ENCODE assay signal across 9 cellular contexts in the genomic region with DNA sequence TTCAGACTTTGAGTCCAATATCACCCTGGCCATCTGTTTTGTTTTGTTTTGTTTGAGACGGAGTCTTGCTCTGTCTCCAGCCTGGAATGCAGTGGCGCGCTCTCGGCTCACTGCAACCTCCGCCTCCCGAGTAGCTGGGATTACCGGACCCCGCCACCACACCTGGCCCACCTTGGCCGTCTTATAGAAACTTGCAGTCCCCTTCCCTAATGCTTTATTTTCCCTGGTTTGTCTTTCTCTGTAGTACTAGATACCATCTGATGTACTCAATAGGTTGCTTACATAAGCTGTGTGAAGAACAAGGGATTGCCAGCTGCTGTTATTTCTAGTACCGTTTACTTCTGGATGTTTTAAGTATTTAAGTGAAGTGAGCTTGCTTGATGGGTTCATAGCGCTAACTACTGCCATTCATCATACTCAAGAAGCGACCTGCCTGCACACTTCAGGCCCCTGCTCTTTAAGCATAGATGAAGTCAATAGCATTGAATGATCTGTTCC. TPM values are rescaled to one million over a fixed set of nuclear protein-coding genes. Genes with fewer than 3 reads are reported as not detected.
A peak's percentile ranks its signal among the peaks of the same experiment; 100 is the strongest.
DNase-seq lines count a peak whose midpoint lies in the region; ATAC-seq and TF ChIP-seq lines count a peak whose summit lies in the region.
"Had no signal": no experiment of that assay in that cellular context is flagged by ENCODE, and none has a peak within 500 bp of the region (broad histone marks: within the 10 kb centered on the region; RNA-seq: fewer than 3 reads in every experiment).

No MANE protein-coding gene starts in this region.

- no peak overlapping the region for H2AK5ac ChIP-seq in trophoblast cell (ENCODE audit: low read length)

- no peak overlapping the region for H3K9ac ChIP-seq in trophoblast cell (ENCODE audit: low read length)

- no peak for ATAC-seq in HG03196 (IDR thresholded peaks at IDR 0.05; ENCODE audit: unreplicated experiment)

- H3K4me3 ChIP-seq in GM12864 (ENCODE audit: low read depth, low read length), result peak overlapping the region; percentile 79
- peak overlapping the region; percentile 86 for H3K4me3 ChIP-seq in SJCRH30
- H3K4me3 ChIP-seq in esophagus muscularis mucosa, result peak overlapping the region; percentile 68 to 86 (median 80)
- peak overlapping the region; percentile 65 for H3K4me3 ChIP-seq in trophoblast cell (ENCODE audit: low read depth, low read length)

- H3K79me2 ChIP-seq in trophoblast cell (ENCODE audit: control insufficient read depth, insufficient read depth, low read length, poor library complexity), result peaks cover 15% of the 10 kb centered on the region

- H3K23ac ChIP-seq in trophoblast cell (ENCODE audit: low read length), result no peak overlapping the region

- no peak overlapping the region for H2BK120ac ChIP-seq in trophoblast cell (ENCODE audit: insufficient read depth, low read length, poor library complexity)

- 32% methylated on average over 12 of the region's 12 CpGs for WGBS in esophagus muscularis mucosa
- no CpG with 5 or more reads among the region's 12 CpGs for WGBS in trophoblast cell (ENCODE audit: extremely low coverage, insufficient coverage, insufficient read length)

- DNase-seq in GM12864 (ENCODE audit: low read depth) (no peak), SJCRH30 (no peak), esophagus muscularis mucosa (ENCODE audit: extremely low spot score) (no peak), trophoblast cell (no peak), globus pallidus (ENCODE audit: low spot score) (no peak), NCI-H345 (lab: John Stamatoyannopoulos, UW) (no peak), NOMO-1 treated with dmso at 0.1 percent for 144 hours (lab: John Stamatoyannopoulos, UW; ENCODE audit: unreplicated experiment) (no peak)
- DNase-seq: NCI-H1930 had no signal

- no peak overlapping the region for H2BK12ac ChIP-seq in trophoblast cell (ENCODE audit: low read length)

- H3K79me1 ChIP-seq in trophoblast cell (ENCODE audit: low read length), result peaks cover 11% of the 10 kb centered on the region

- TF ChIP-seq CTCF in GM12864 (IDR thresholded peaks at IDR 0.05; ENCODE audit: low read depth, low read length, missing control alignments), result no peak
- no peak for TF ChIP-seq CTCF in esophagus muscularis mucosa (IDR thresholded peaks at IDR 0.05)

- H2BK5ac ChIP-seq in trophoblast cell (ENCODE audit: low read depth, low read length, poor library complexity), result no peak overlapping the region

- H3K9me3 ChIP-seq in SJCRH30 (replicated peaks), result 0 out of 2 replicates have a peak, but pooled peaks cover 2% of the 10 kb centered on the region
- no peaks in the 10 kb centered on the region for H3K9me3 ChIP-seq in esophagus muscularis mucosa
- peaks cover 3% of the 10 kb centered on the region for H3K9me3 ChIP-seq in trophoblast cell (ENCODE audit: insufficient read depth, low read depth, low read length)

- TF ChIP-seq POLR2A in esophagus muscularis mucosa (IDR thresholded peaks at IDR 0.05; ENCODE audit: low read depth), result no peak

- intact Hi-C loops in esophagus muscularis mucosa (cut with DNase I), result no loop called here

- H3K4me1 ChIP-seq in SJCRH30 (peaks cover 7% of the 10 kb centered on the region), esophagus muscularis mucosa (peaks cover 15 to 45% (median 37%) of the 10 kb centered on the region in 4 donors), trophoblast cell (ENCODE audit: control insufficient read depth in 1 of 2, insufficient read depth in 2 of 2, low read length in 2 of 2) (peaks cover 3 to 8% of the 10 kb centered on the region in 2 experiments)

- H4K91ac ChIP-seq in trophoblast cell (ENCODE audit: low read depth, low read length), result no peak overlapping the region

- H3K4me2 ChIP-seq in trophoblast cell (ENCODE audit: low read length), result peak overlapping the region; percentile 73

- H3K27me3 ChIP-seq in SJCRH30 (no peaks in the 10 kb centered on the region), esophagus muscularis mucosa (no peaks in the 10 kb centered on the region), trophoblast cell (ENCODE audit: insufficient read depth, low read length) (no peaks in the 10 kb centered on the region)

- no peak overlapping the region for H3K18ac ChIP-seq in trophoblast cell (ENCODE audit: low read length)

- peak overlapping the region; percentile 38 for H3K4ac ChIP-seq in trophoblast cell (ENCODE audit: low read depth, low read length)

- peaks cover 60% of the 10 kb centered on the region for H3K36me3 ChIP-seq in SJCRH30
- peaks cover 42 to 52% (median 50%) of the 10 kb centered on the region in 4 donors for H3K36me3 ChIP-seq in esophagus muscularis mucosa
- H3K36me3 ChIP-seq in trophoblast cell (ENCODE audit: control insufficient read depth in 1 of 2, insufficient read depth in 2 of 2, low read length in 2 of 2), result peaks cover 20 to 37% of the 10 kb centered on the region in 2 experiments

- H2AFZ ChIP-seq in trophoblast cell (ENCODE audit: insufficient read depth, low read length, poor library complexity), result no peak overlapping the region

- H4K8ac ChIP-seq in trophoblast cell (ENCODE audit: low read depth, low read length), result no peak overlapping the region

- H3K14ac ChIP-seq in trophoblast cell (ENCODE audit: low read length), result no peak overlapping the region

- peak overlapping the region; percentile 88 for H3K27ac ChIP-seq in SJCRH30
- H3K27ac ChIP-seq in esophagus muscularis mucosa (replicated peaks in 1 of 4), result peak overlapping the region; percentile 84 to 89 (median 87)
- H3K27ac ChIP-seq in trophoblast cell (ENCODE audit: low read depth, low read length), result no peak overlapping the region

- no peak overlapping the region for H4K12ac ChIP-seq in trophoblast cell (ENCODE audit: low read depth, low read length)

- TF ChIP-seq EP300 in esophagus muscularis mucosa (IDR thresholded peaks at IDR 0.05), result no peak

RNA-seq across cellular contexts. Expression of a gene that starts 1.2 kb away (rescaled TPM):
- total RNA-seq in SJCRH30 (2014; rRNA removed; shearing (Covaris generic)), result 2,488 and 2,572 TPM in 2 replicates
- total RNA-seq in esophagus muscularis mucosa, result 1,000 to 10,000 TPM in 3 of 4 donors, 100 to 1,000 TPM in 1; 645 to 2,101 (median 1,206) TPM
- 1,205 and 1,283 TPM in 2 replicates for polyA plus RNA-seq in trophoblast cell (2013)
